Comparison of ENCODE assay signal across 24 cellular contexts in the genomic region with DNA sequence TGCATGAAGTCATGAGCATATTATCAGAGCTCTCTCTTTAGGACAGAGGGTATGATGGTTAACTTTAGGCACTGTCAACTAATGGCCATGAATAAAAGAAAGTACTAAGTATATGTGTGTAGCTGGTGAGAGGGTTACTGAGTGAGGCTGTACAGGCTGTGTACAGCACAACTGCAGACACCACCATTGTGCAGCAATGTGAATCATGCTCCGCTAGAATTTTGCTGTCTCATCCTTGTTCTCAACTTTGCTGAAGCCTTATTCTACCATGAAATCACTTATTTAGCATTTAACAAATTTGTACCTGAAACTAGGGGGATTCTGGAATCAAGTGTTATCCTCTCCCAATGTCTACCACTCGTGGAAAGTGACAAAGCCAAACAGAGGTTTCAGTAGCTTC.
"Had no signal": no experiment of that assay in that cellular context is flagged by ENCODE, and none has a peak within 500 bp of the region (broad histone marks: within the 10 kb centered on the region; RNA-seq: fewer than 3 reads in every experiment).

No MANE protein-coding gene starts in this region.

- H3K9me3 ChIP-seq: SK-N-SH had no signal

- H3K9me2 ChIP-seq: SK-N-SH had no signal

- ATAC-seq: Panc1, PC-3 had no signal

- H3K9ac ChIP-seq: SK-N-SH had no signal

- DNase-seq: Karpas-422, KG1, MM.1S, NCI-H1048, NCI-H1105 treated with DMSO at 0.1 percent for 48 hours, NCI-H1417 treated with DMSO at 0.1 percent for 48 hours, NCI-H146, NCI-H1694 treated with DMSO at 0.1 percent for 48 hours, NCI-H1930, NCI-H2081, NCI-H2107, NCI-H2171, NCI-H226, NCI-H446, NCI-H510A, NCI-H524 treated with DMSO at 0.1 percent for 48 hours, NCI-H69, NCI-H774, PC-3, SHP77, SK-N-SH, SW 1271 had no signal

- H3K4me2 ChIP-seq: SK-N-SH had no signal

- H3K27ac ChIP-seq: RWPE1 had no signal
